ENCODE assay signal across 12 cellular contexts in genomic region chr2:2161871-2162653, GRCh38.
DNase-seq lines count a peak whose midpoint lies in the region; ATAC-seq lines count a peak whose summit lies in the region.
"Had no signal": no experiment of that assay in that cellular context is flagged by ENCODE, and none has a peak within 500 bp of the region (broad histone marks: within the 10 kb centered on the region; RNA-seq: fewer than 3 reads in every experiment).

No MANE protein-coding gene starts in this region.

- peaks cover 5% of the 10 kb centered on the region for H3K4me1 Mint-ChIP-seq in activated naive CD8-positive, alpha-beta T cell treated with anti-CD3 and anti-CD28 coated beads, Interleukin-2, amount 10 ng/mL, durations not matched to agents 7 days and 5 days
- peaks cover 4% of the 10 kb centered on the region for H3K4me1 Mint-ChIP-seq in activated naive CD8-positive, alpha-beta T cell treated with anti-CD3 and anti-CD28 coated beads, Interleukin-2, amount 50 U/mL, for 24 hours
- no peaks in the 10 kb centered on the region for H3K4me1 Mint-ChIP-seq in stimulated activated effector memory CD8-positive, alpha-beta T cell treated with anti-CD3 and anti-CD28 coated beads, Interleukin-12 subunit alpha, Interleukin-12 subunit beta, amount 100 ng/mL, for 72 hours

- no peak for ATAC-seq in activated naive CD8-positive, alpha-beta T cell treated with anti-CD3 and anti-CD28 coated beads, Interleukin-2, amount 10 ng/mL, durations not matched to agents 7 days and 5 days (ENCODE audit: low read depth)
- no peak for ATAC-seq in activated naive CD8-positive, alpha-beta T cell treated with anti-CD3 and anti-CD28 coated beads, Interleukin-2, amount 50 U/mL, for 24 hours
- peak; percentile 21 for ATAC-seq in stimulated activated effector memory CD8-positive, alpha-beta T cell treated with anti-CD3 and anti-CD28 coated beads, Interleukin-12 subunit alpha, Interleukin-12 subunit beta, amount 100 ng/mL, for 72 hours
- no peak for ATAC-seq in GM21381 (IDR thresholded peaks at IDR 0.05; ENCODE audit: unreplicated experiment)
- ATAC-seq: A549; CD8-positive, alpha-beta T cell had no signal

- peaks cover 1% of the 10 kb centered on the region for H3K9me3 Mint-ChIP-seq in activated naive CD8-positive, alpha-beta T cell treated with anti-CD3 and anti-CD28 coated beads, Interleukin-2, amount 10 ng/mL, durations not matched to agents 7 days and 5 days
- H3K9me3 Mint-ChIP-seq in activated naive CD8-positive, alpha-beta T cell treated with anti-CD3 and anti-CD28 coated beads, Interleukin-2, amount 50 U/mL, for 24 hours, result peaks cover 5% of the 10 kb centered on the region
- H3K9me3 Mint-ChIP-seq in stimulated activated effector memory CD8-positive, alpha-beta T cell treated with anti-CD3 and anti-CD28 coated beads, Interleukin-12 subunit alpha, Interleukin-12 subunit beta, amount 100 ng/mL, for 72 hours, result peaks cover 6% of the 10 kb centered on the region
- H3K9me3 Mint-ChIP-seq: CD8-positive, alpha-beta T cell had no signal

- no peak overlapping the region for H3K4me3 Mint-ChIP-seq in activated naive CD8-positive, alpha-beta T cell treated with anti-CD3 and anti-CD28 coated beads, Interleukin-2, amount 10 ng/mL, durations not matched to agents 7 days and 5 days
- H3K4me3 Mint-ChIP-seq in activated naive CD8-positive, alpha-beta T cell treated with anti-CD3 and anti-CD28 coated beads, Interleukin-2, amount 50 U/mL, for 24 hours, result no peak overlapping the region
- no peak overlapping the region for H3K4me3 Mint-ChIP-seq in stimulated activated effector memory CD8-positive, alpha-beta T cell treated with anti-CD3 and anti-CD28 coated beads, Interleukin-12 subunit alpha, Interleukin-12 subunit beta, amount 100 ng/mL, for 72 hours
- H3K4me3 Mint-ChIP-seq: CD8-positive, alpha-beta T cell had no signal

- peaks cover 2% of the 10 kb centered on the region for H3K27me3 Mint-ChIP-seq in activated naive CD8-positive, alpha-beta T cell treated with anti-CD3 and anti-CD28 coated beads, Interleukin-2, amount 10 ng/mL, durations not matched to agents 7 days and 5 days
- H3K27me3 Mint-ChIP-seq in activated naive CD8-positive, alpha-beta T cell treated with anti-CD3 and anti-CD28 coated beads, Interleukin-2, amount 50 U/mL, for 24 hours, result no peaks in the 10 kb centered on the region

- no peaks in the 10 kb centered on the region for H3K36me3 Mint-ChIP-seq in activated naive CD8-positive, alpha-beta T cell treated with anti-CD3 and anti-CD28 coated beads, Interleukin-2, amount 10 ng/mL, durations not matched to agents 7 days and 5 days
- H3K36me3 Mint-ChIP-seq in activated naive CD8-positive, alpha-beta T cell treated with anti-CD3 and anti-CD28 coated beads, Interleukin-2, amount 50 U/mL, for 24 hours (ENCODE audit: low read depth), result no peaks in the 10 kb centered on the region
- H3K36me3 Mint-ChIP-seq in stimulated activated effector memory CD8-positive, alpha-beta T cell treated with anti-CD3 and anti-CD28 coated beads, Interleukin-12 subunit alpha, Interleukin-12 subunit beta, amount 100 ng/mL, for 72 hours, result no peaks in the 10 kb centered on the region
- H3K36me3 Mint-ChIP-seq: CD8-positive, alpha-beta T cell had no signal

- POLR2A ChIA-PET in activated naive CD8-positive, alpha-beta T cell treated with anti-CD3 and anti-CD28 coated beads, Interleukin-2, amount 10 ng/mL, durations not matched to agents 7 days and 5 days (lab: Charles Lee), result no interaction called here

- DNase-seq in activated naive CD8-positive, alpha-beta T cell treated with anti-CD3 and anti-CD28 coated beads, Interleukin-2, amount 10 ng/mL, durations not matched to agents 7 days and 5 days, result no peak
- DNase-seq in activated naive CD8-positive, alpha-beta T cell treated with anti-CD3 and anti-CD28 coated beads, Interleukin-2, amount 50 U/mL, for 24 hours, result no peak
- DNase-seq in cerebellar cortex (ENCODE audit: low spot score) (peak; percentile 55), NCI-H774 (lab: John Stamatoyannopoulos, UW) (no peak), DMS53 (lab: John Stamatoyannopoulos, UW) (no peak)
- no peak for DNase-seq in stimulated activated effector memory CD8-positive, alpha-beta T cell treated with anti-CD3 and anti-CD28 coated beads, Interleukin-12 subunit alpha, Interleukin-12 subunit beta, amount 100 ng/mL, for 72 hours (ENCODE audit: low spot score in 2 of 2)
- DNase-seq: AML-193; Calu3; CD8-positive, alpha-beta T cell; GDM1 had no signal

- peak overlapping the region; percentile 34 for H3K27ac Mint-ChIP-seq in activated naive CD8-positive, alpha-beta T cell treated with anti-CD3 and anti-CD28 coated beads, Interleukin-2, amount 10 ng/mL, durations not matched to agents 7 days and 5 days
- no peak overlapping the region for H3K27ac Mint-ChIP-seq in activated naive CD8-positive, alpha-beta T cell treated with anti-CD3 and anti-CD28 coated beads, Interleukin-2, amount 50 U/mL, for 24 hours
- no peak overlapping the region for H3K27ac Mint-ChIP-seq in stimulated activated effector memory CD8-positive, alpha-beta T cell treated with anti-CD3 and anti-CD28 coated beads, Interleukin-12 subunit alpha, Interleukin-12 subunit beta, amount 100 ng/mL, for 72 hours
- H3K27ac Mint-ChIP-seq: CD8-positive, alpha-beta T cell had no signal
